Comparison of ENCODE assay signal across 2 cellular contexts in the genomic region with DNA sequence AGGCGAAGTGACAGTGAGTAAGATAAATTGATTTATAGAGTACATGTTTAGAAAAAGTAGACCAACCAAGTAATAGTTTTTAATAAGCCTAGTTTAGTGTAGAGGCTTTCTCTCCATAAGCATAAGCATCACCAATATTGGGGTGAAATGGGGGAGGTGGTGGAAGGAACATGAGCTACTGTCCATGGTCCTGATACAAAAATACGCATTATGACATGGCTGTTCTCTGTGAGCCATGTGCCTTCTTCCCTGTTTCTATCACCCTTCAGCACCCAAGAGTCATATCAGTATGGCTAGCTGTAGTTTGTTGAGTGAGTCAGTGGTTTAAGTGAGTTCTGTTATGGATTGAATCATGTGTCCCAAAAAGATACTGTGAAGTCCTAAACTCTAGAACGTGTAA.
TF ChIP-seq lines count a peak whose summit lies in the region.

No MANE protein-coding gene starts in this region.

TF ChIP-seq in SK-N-SH, 30 proteins besides CTCF, POLR2A, EP300 and RAD21:
- TF ChIP-seq, protein P1, sequence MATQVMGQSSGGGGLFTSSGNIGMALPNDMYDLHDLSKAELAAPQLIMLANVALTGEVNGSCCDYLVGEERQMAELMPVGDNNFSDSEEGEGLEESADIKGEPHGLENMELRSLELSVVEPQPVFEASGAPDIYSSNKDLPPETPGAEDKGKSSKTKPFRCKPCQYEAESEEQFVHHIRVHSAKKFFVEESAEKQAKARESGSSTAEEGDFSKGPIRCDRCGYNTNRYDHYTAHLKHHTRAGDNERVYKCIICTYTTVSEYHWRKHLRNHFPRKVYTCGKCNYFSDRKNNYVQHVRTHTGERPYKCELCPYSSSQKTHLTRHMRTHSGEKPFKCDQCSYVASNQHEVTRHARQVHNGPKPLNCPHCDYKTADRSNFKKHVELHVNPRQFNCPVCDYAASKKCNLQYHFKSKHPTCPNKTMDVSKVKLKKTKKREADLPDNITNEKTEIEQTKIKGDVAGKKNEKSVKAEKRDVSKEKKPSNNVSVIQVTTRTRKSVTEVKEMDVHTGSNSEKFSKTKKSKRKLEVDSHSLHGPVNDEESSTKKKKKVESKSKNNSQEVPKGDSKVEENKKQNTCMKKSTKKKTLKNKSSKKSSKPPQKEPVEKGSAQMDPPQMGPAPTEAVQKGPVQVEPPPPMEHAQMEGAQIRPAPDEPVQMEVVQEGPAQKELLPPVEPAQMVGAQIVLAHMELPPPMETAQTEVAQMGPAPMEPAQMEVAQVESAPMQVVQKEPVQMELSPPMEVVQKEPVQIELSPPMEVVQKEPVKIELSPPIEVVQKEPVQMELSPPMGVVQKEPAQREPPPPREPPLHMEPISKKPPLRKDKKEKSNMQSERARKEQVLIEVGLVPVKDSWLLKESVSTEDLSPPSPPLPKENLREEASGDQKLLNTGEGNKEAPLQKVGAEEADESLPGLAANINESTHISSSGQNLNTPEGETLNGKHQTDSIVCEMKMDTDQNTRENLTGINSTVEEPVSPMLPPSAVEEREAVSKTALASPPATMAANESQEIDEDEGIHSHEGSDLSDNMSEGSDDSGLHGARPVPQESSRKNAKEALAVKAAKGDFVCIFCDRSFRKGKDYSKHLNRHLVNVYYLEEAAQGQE (IDR thresholded peaks at IDR 0.05; ENCODE audit: low read depth, low read length), result peak; percentile 92
- TF ChIP-seq, protein P2, sequence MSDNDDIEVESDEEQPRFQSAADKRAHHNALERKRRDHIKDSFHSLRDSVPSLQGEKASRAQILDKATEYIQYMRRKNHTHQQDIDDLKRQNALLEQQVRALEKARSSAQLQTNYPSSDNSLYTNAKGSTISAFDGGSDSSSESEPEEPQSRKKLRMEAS (IDR thresholded peaks at IDR 0.05; ENCODE audit: low read depth), result no peak

TF ChIP-seq in SK-N-SH treated with all-trans-retinoic acid at 6 μM for 48 hours, 23 proteins besides CTCF, POLR2A, EP300 and RAD21 (continued from another document):
- TF ChIP-seq, protein P3, sequence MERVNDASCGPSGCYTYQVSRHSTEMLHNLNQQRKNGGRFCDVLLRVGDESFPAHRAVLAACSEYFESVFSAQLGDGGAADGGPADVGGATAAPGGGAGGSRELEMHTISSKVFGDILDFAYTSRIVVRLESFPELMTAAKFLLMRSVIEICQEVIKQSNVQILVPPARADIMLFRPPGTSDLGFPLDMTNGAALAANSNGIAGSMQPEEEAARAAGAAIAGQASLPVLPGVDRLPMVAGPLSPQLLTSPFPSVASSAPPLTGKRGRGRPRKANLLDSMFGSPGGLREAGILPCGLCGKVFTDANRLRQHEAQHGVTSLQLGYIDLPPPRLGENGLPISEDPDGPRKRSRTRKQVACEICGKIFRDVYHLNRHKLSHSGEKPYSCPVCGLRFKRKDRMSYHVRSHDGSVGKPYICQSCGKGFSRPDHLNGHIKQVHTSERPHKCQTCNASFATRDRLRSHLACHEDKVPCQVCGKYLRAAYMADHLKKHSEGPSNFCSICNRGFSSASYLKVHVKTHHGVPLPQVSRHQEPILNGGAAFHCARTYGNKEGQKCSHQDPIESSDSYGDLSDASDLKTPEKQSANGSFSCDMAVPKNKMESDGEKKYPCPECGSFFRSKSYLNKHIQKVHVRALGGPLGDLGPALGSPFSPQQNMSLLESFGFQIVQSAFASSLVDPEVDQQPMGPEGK (CRISPR knock-in tag; IDR thresholded peaks at IDR 0.05; ENCODE audit: borderline replicate concordance), result no peak
- TF ChIP-seq GLIS3 (CRISPR knock-in tag; IDR thresholded peaks at IDR 0.05) (no peak), TOX (CRISPR knock-in tag; IDR thresholded peaks at IDR 0.05; ENCODE audit: borderline replicate concordance) (no peak), ZNF70 (CRISPR knock-in tag; IDR thresholded peaks at IDR 0.05) (no peak), TCF4 (CRISPR knock-in tag; IDR thresholded peaks at IDR 0.05; ENCODE audit: borderline replicate concordance) (no peak), ESRRG (CRISPR knock-in tag; IDR thresholded peaks at IDR 0.05) (no peak), ZNF565 (CRISPR knock-in tag; conservative IDR thresholded peaks at IDR 0.05; ENCODE audit: low read depth) (no peak), BACH2 (CRISPR knock-in tag; IDR thresholded peaks at IDR 0.05; ENCODE audit: borderline replicate concordance) (no peak), ZFP3 (CRISPR knock-in tag; IDR thresholded peaks at IDR 0.05) (no peak), OSR1 (CRISPR knock-in tag; IDR thresholded peaks at IDR 0.05) (no peak), ARNTL (CRISPR knock-in tag; IDR thresholded peaks at IDR 0.05; ENCODE audit: borderline replicate concordance, low read depth) (no peak)
- TF ChIP-seq, protein P4, sequence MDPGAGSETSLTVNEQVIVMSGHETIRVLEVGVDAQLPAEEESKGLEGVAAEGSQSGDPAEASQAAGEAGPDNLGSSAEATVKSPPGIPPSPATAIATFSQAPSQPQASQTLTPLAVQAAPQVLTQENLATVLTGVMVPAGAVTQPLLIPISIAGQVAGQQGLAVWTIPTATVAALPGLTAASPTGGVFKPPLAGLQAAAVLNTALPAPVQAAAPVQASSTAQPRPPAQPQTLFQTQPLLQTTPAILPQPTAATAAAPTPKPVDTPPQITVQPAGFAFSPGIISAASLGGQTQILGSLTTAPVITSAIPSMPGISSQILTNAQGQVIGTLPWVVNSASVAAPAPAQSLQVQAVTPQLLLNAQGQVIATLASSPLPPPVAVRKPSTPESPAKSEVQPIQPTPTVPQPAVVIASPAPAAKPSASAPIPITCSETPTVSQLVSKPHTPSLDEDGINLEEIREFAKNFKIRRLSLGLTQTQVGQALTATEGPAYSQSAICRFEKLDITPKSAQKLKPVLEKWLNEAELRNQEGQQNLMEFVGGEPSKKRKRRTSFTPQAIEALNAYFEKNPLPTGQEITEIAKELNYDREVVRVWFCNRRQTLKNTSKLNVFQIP (CRISPR knock-in tag; IDR thresholded peaks at IDR 0.05; ENCODE audit: borderline replicate concordance, low read depth), result no peak
- TF ChIP-seq, protein P5, sequence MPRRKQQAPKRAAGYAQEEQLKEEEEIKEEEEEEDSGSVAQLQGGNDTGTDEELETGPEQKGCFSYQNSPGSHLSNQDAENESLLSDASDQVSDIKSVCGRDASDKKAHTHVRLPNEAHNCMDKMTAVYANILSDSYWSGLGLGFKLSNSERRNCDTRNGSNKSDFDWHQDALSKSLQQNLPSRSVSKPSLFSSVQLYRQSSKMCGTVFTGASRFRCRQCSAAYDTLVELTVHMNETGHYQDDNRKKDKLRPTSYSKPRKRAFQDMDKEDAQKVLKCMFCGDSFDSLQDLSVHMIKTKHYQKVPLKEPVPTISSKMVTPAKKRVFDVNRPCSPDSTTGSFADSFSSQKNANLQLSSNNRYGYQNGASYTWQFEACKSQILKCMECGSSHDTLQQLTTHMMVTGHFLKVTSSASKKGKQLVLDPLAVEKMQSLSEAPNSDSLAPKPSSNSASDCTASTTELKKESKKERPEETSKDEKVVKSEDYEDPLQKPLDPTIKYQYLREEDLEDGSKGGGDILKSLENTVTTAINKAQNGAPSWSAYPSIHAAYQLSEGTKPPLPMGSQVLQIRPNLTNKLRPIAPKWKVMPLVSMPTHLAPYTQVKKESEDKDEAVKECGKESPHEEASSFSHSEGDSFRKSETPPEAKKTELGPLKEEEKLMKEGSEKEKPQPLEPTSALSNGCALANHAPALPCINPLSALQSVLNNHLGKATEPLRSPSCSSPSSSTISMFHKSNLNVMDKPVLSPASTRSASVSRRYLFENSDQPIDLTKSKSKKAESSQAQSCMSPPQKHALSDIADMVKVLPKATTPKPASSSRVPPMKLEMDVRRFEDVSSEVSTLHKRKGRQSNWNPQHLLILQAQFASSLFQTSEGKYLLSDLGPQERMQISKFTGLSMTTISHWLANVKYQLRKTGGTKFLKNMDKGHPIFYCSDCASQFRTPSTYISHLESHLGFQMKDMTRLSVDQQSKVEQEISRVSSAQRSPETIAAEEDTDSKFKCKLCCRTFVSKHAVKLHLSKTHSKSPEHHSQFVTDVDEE (CRISPR knock-in tag; IDR thresholded peaks at IDR 0.05), result no peak
